Comparison of ENCODE assay signal across 29 cellular contexts in the genomic region with DNA sequence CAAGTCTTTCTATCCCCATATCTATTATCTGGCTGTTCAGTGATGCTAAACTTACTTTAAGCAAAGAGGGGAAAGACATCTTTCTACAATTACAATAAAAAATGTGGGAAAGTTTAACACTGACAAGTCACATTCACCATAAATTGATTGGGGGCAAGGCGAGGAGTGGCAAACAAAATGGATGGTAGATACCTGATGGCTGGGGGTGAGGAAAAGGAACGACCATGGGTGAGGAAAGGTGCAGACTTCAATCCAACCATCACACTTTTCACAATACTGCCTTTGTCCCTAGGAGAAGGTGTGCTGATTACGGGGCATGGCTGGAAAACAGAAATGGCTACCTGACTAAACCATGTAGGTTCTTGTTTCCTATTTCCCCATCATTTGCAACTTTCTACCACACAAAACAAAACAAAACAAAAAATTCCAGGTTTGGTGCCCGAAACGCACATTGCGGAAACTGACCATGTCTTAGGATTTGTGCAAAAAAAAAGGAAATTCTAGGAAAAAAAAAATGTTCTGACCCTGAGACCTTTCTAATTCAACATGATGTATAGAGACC. TPM values are rescaled to one million over a fixed set of nuclear protein-coding genes. Genes with fewer than 3 reads are reported as not detected.
"Had no signal": no experiment of that assay in that cellular context is flagged by ENCODE, and none has a peak within 500 bp of the region (broad histone marks: within the 10 kb centered on the region; RNA-seq: fewer than 3 reads in every experiment).

No MANE protein-coding gene starts in this region.

- ATAC-seq: activated CD4-positive, CD25-positive, alpha-beta regulatory T cell treated with anti-CD3 and anti-CD28 coated beads, Interleukin-2, amount 50 U/mL, for 24 hours; activated CD8-positive, alpha-beta T cell treated with anti-CD3 and anti-CD28 coated beads for 36 hours; activated T-cell treated with anti-CD3 and anti-CD28 coated beads, Interleukin-2, amount 50 U/mL, for 4 hours; activated T-helper 17 cell treated with anti-CD3 and anti-CD28 coated beads, Interleukin-2, amount 50 U/mL, for 72 hours; esophagus mucosa; T-helper 17 cell had no signal

- DNase-seq: activated B cell treated with CpG ODN at 0.5 μM for 24 hours; activated CD4-positive, alpha-beta T cell treated with anti-CD3 and anti-CD28 coated beads for 48 hours; activated CD4-positive, alpha-beta T cell treated with anti-CD3 and anti-CD28 coated beads, Interleukin-2, amount 50 U/mL, for 1 hour; activated CD4-positive, alpha-beta T cell treated with anti-CD3 and anti-CD28 coated beads, Interleukin-2, amount 50 U/mL, for 48 hours; activated CD8-positive, alpha-beta memory T cell treated with anti-CD3 and anti-CD28 coated beads for 24 hours; activated CD8-positive, alpha-beta T cell treated with anti-CD3 and anti-CD28 coated beads for 36 hours; activated effector memory CD4-positive, alpha-beta T cell treated with Interleukin-2 at 50 U/mL for 16 hours; activated gamma-delta T cell treated with Interleukin-2 at 50 U/mL for 16 hours; activated naive CD4-positive, alpha-beta T cell treated with anti-CD3 and anti-CD28 coated beads, Interleukin-2, amount 50 U/mL, for 16 hours; activated naive CD4-positive, alpha-beta T cell treated with Interleukin-2 at 50 U/mL for 16 hours; activated T-cell treated with anti-CD3 and anti-CD28 coated beads, Interleukin-2, amount 50 U/mL, for 4 hours; amniotic stem cell; anterior cingulate cortex; colonic mucosa; effector CD8-positive, alpha-beta T cell; foreskin fibroblast; head of caudate nucleus; T-helper 1 cell; T-helper 17 cell; T1000; WERI-Rb-1 had no signal

- H3K36me3 ChIP-seq: colonic mucosa, WERI-Rb-1 had no signal

- H3K27ac ChIP-seq: colonic mucosa, epithelial cell of prostate, WERI-Rb-1 had no signal

- H3K4me1 ChIP-seq: colonic mucosa had no signal

- FAIRE-seq: astrocyte, endometrium, endothelial cell of umbilical vein, frontal cortex had no signal

- H3K9me3 ChIP-seq: colonic mucosa had no signal

- H3K4me3 ChIP-seq: colonic mucosa had no signal

RNA-seq across cellular contexts. Expression of a gene that starts 3.8 kb away (rescaled TPM):
- total RNA-seq: activated B cell treated with CpG ODN at 0.5 μM for 24 hours; activated CD8-positive, alpha-beta T cell treated with anti-CD3 and anti-CD28 coated beads for 36 hours; activated T-helper 17 cell treated with anti-CD3 and anti-CD28 coated beads, Interleukin-2, amount 50 U/mL, for 72 hours; T-helper 17 cell had no signal
